9 cellular contexts compared by ENCODE assay signal in genomic region chr10:93445097-93445960, GRCh38. TPM values are rescaled to one million over a fixed set of nuclear protein-coding genes. Genes with fewer than 3 reads are reported as not detected.
DNase-seq lines count a peak whose midpoint lies in the region; ATAC-seq and TF ChIP-seq lines count a peak whose summit lies in the region.
"Had no signal": no experiment of that assay in that cellular context is flagged by ENCODE, and none has a peak within 500 bp of the region (broad histone marks: within the 10 kb centered on the region; RNA-seq: fewer than 3 reads in every experiment).

No MANE protein-coding gene starts in this region.

- intact Hi-C loops in stomach (cut with DNase I; ENCODE audit: low total_unique reads) = no loop called here

- H3K4me3 ChIP-seq in GM23338 = peak overlapping the region; percentile 32
- no peak overlapping the region for H3K4me3 ChIP-seq in kidney epithelial cell (ENCODE audit: low read depth, low read length)
- no peak overlapping the region for H3K4me3 ChIP-seq in stomach

- H4K20me1 ChIP-seq in GM23338 (replicated peaks; ENCODE audit: insufficient read depth) = no peaks in the 10 kb centered on the region

- H3K27me3 ChIP-seq in GM23338 (ENCODE audit: insufficient read depth) = no peaks in the 10 kb centered on the region
- H3K27me3 ChIP-seq in kidney epithelial cell (ENCODE audit: control insufficient read depth, insufficient read depth, low read length) = no peaks in the 10 kb centered on the region
- H3K27me3 ChIP-seq in stomach = no peaks in the 10 kb centered on the region

- H3K36me3 ChIP-seq in GM23338 (ENCODE audit: insufficient read depth) = no peaks in the 10 kb centered on the region
- peaks cover 1% of the 10 kb centered on the region for H3K36me3 ChIP-seq in kidney epithelial cell (ENCODE audit: control insufficient read depth, insufficient read depth, low read length)
- peaks cover 0 to 23% (median 10%) of the 10 kb centered on the region in 4 donors for H3K36me3 ChIP-seq in stomach

- H2AFZ ChIP-seq in GM23338 = no peak overlapping the region

- H3K4me1 ChIP-seq in GM23338 (ENCODE audit: insufficient read depth) (peaks cover 8% of the 10 kb centered on the region), stomach (peaks cover 51 to 70% (median 59%) of the 10 kb centered on the region in 4 donors)

- peak overlapping the region; percentile 63 for H3K4me2 ChIP-seq in GM23338
- H3K4me2 ChIP-seq: KMS-11 had no signal

- H3K27ac Mint-ChIP-seq in GM23338 = peak overlapping the region; percentile 98

- H3K9me2 ChIP-seq in GM23338 (ENCODE audit: insufficient read depth) = no peaks in the 10 kb centered on the region

- peaks cover 13% of the 10 kb centered on the region for H3K27me3 Mint-ChIP-seq in GM23338 (ENCODE audit: insufficient read depth, low read depth, poor library complexity)

- no peak for TF ChIP-seq POLR2A in stomach (IDR thresholded peaks at IDR 0.05)

- H3K79me2 ChIP-seq in GM23338 (replicated peaks; ENCODE audit: insufficient read depth) = no peaks in the 10 kb centered on the region

- 5 to 23% (median 13%) methylated on average over 7 to 8 of the region's 8 CpGs for WGBS in stomach, 5 donors

- no peaks in the 10 kb centered on the region for H3K9me3 ChIP-seq in stomach

- H3K4me1 Mint-ChIP-seq in GM23338 = peaks cover 45% of the 10 kb centered on the region

- H3K27ac ChIP-seq in GM23338 (ENCODE audit: low read depth) = peak overlapping the region; percentile 84
- peak overlapping the region; percentile 67 to 97 (median 89) for H3K27ac ChIP-seq in stomach
- H3K27ac ChIP-seq: KMS-11 had no signal

- DNase-seq in GM23338 (ENCODE audit: low spot score) (peak; percentile 99), NCI-H510A treated with DMSO at 0.1 percent for 48 hours (lab: John Stamatoyannopoulos, UW) (peak; percentile 92), cerebellum (ENCODE audit: low spot score) (peak; percentile 25), kidney epithelial cell (ENCODE audit: low read depth) (peak; percentile 99), stomach (peak; percentile 97)
- DNase-seq in NK-92 treated with Interleukin-12 subunit alpha and Interleukin-12 subunit beta, amount 100 ng/mL, for 24 hours (lab: John Stamatoyannopoulos, UW) = no peak

- no peaks in the 10 kb centered on the region for H3K36me3 Mint-ChIP-seq in GM23338 (ENCODE audit: low read depth)

- H3K9me3 Mint-ChIP-seq in GM23338 = no peaks in the 10 kb centered on the region

- H3K4me3 Mint-ChIP-seq in GM23338 = peak overlapping the region; percentile 24; the same call in 2 of the 3 replicates

- no peak for TF ChIP-seq EP300 in stomach (IDR thresholded peaks at IDR 0.05)

- peak; percentile 99 for ATAC-seq in GM23338
- no peak for ATAC-seq in HG03460 (IDR thresholded peaks at IDR 0.05; ENCODE audit: unreplicated experiment)
- ATAC-seq in HG03565 (IDR thresholded peaks at IDR 0.05; ENCODE audit: unreplicated experiment) = no peak

- peaks cover 7% of the 10 kb centered on the region; the same call in 1 of the 2 replicates for H3F3A ChIP-seq in GM23338 (replicated peaks; ENCODE audit: low read depth)

- TF ChIP-seq CTCF in GM23338 (conservative IDR thresholded peaks at IDR 0.05; ENCODE audit: low read depth in 2 of 2) (no peak), kidney epithelial cell (IDR thresholded peaks at IDR 0.05; ENCODE audit: insufficient read depth, low read length, poor library complexity, severe bottlenecking) (no peak), stomach (IDR thresholded peaks at IDR 0.05) (no peak)

TF ChIP-seq in GM23338, 12 proteins besides CTCF, POLR2A, EP300 and RAD21:
- TF ChIP-seq ETS1 (IDR thresholded peaks at IDR 0.05) (no peak), POLR2AphosphoS5 (IDR thresholded peaks at IDR 0.05; ENCODE audit: low read depth) (peak; percentile 50)

RNA-seq across cellular contexts. Expression of gene MYOF, which starts 36.8 kb away (rescaled TPM):
- total RNA-seq in GM23338 (2014; rRNA removed; shearing (Covaris generic)) = 0.54 and 1.4 TPM in 2 replicates
- polyA plus RNA-seq in GM23338 (2016; fragmentation: Nextera tagmentation; extraction: Ambion mirVana) (0.45 and 0.82 TPM in 2 replicates), stomach (10 to 100 TPM in 2 of 3 donors, 1 to 10 TPM in 1; 5.0 to 24.2 (median 13.7) TPM)
- total RNA-seq in cerebellum (8.1 TPM), kidney epithelial cell (141 and 142 TPM in 2 replicates), stomach (100 to 1,000 TPM in 1 of 5 donors, 10 to 100 TPM in 4; 29.5 to 111 (median 72.7) TPM)

RNA-seq across cellular contexts. Expression of gene CEP55, which starts 51.1 kb away (rescaled TPM):
- 15.0 and 22.4 TPM in 2 replicates for total RNA-seq in GM23338 (2014; rRNA removed; shearing (Covaris generic))
- polyA plus RNA-seq in GM23338 (2016; fragmentation: Nextera tagmentation; extraction: Ambion mirVana) = 12.4 and 13.2 TPM in 2 replicates
- total RNA-seq in cerebellum = 6.4 TPM
- total RNA-seq in kidney epithelial cell = 7.6 and 11.4 TPM in 2 replicates
- 1 to 10 TPM in 2 of 5 donors, under 1 TPM in 2, not detected in 1; 0.58 to 6.6 (median 1.1) TPM for total RNA-seq in stomach
- 1 to 10 TPM; 3.1 to 7.2 (median 5.2) TPM for polyA plus RNA-seq in stomach
